Comparison of ENCODE assay signal across 29 cellular contexts in genomic region chrX:140343226-140343873, GRCh38.
DNase-seq lines count a peak whose midpoint lies in the region; ATAC-seq and TF ChIP-seq lines count a peak whose summit lies in the region.
"Had no signal": no experiment of that assay in that cellular context is flagged by ENCODE, and none has a peak within 500 bp of the region (broad histone marks: within the 10 kb centered on the region; RNA-seq: fewer than 3 reads in every experiment).

No MANE protein-coding gene starts in this region.

- no peaks in the 10 kb centered on the region for H3K4me1 ChIP-seq in foreskin keratinocyte
- H3K4me1 ChIP-seq in mesenchymal stem cell (ENCODE audit: control insufficient read depth, insufficient read depth, low read depth, low read length), result peaks cover 2% of the 10 kb centered on the region
- H3K4me1 ChIP-seq: lower lobe of right lung, transverse colon had no signal

- WGBS in mesenchymal stem cell, result 75% methylated on average over 3 of the region's 5 CpGs

- no peak overlapping the region for H2BK120ac ChIP-seq in mesenchymal stem cell (ENCODE audit: low read depth, low read length)

- TF ChIP-seq RAD21 in Ishikawa (IDR thresholded peaks at IDR 0.05; ENCODE audit: low read depth), result no peak

- no peaks in the 10 kb centered on the region for H3K79me1 ChIP-seq in mesenchymal stem cell (replicated peaks; ENCODE audit: low read length, poor library complexity, severe bottlenecking)

- H3K4me3 ChIP-seq in astrocyte of the cerebellum (ENCODE audit: low read depth, low read length) (no peak overlapping the region), mesenchymal stem cell (ENCODE audit: insufficient read depth in 1 of 2, low read depth in 1 of 2, low read length in 2 of 2) (no peak overlapping the region)
- H3K4me3 ChIP-seq: cardiac muscle cell, lower lobe of right lung, mucosa of descending colon, ovary, PC-9, smooth muscle cell, transverse colon had no signal

- H3K14ac ChIP-seq in mesenchymal stem cell (ENCODE audit: low read length in 2 of 2), result no peak overlapping the region

- H3K36me3 ChIP-seq in mesenchymal stem cell (ENCODE audit: control insufficient read depth in 1 of 2, insufficient read depth in 2 of 2, low read depth in 1 of 2, low read length in 2 of 2), result no peaks in the 10 kb centered on the region
- H3K36me3 ChIP-seq: cardiac muscle cell, lower lobe of right lung, ovary, transverse colon had no signal

- no peak for TF ChIP-seq EP300 in Ishikawa (IDR thresholded peaks at IDR 0.05; ENCODE audit: borderline replicate concordance)

- H3K27ac ChIP-seq in foreskin keratinocyte (no peak overlapping the region), mesenchymal stem cell (ENCODE audit: low read length, poor library complexity, severe bottlenecking) (no peak overlapping the region)
- H3K27ac ChIP-seq: cardiac muscle cell, KMS-11, lower lobe of right lung, ovary, PC-9, transverse colon had no signal

- no peaks in the 10 kb centered on the region for H3K36me3 Mint-ChIP-seq in activated naive CD4-positive, alpha-beta T cell treated with anti-CD3 and anti-CD28 coated beads, Interleukin-2, amount 10 ng/mL, durations not matched to agents 7 days and 5 days
- H3K36me3 Mint-ChIP-seq: CD8-positive, alpha-beta memory T cell; WTC11 had no signal

- H3K27me3 ChIP-seq in foreskin keratinocyte, result no peaks in the 10 kb centered on the region
- H3K27me3 ChIP-seq in mesenchymal stem cell (ENCODE audit: control insufficient read depth in 1 of 2, insufficient read depth in 1 of 2, low read length in 2 of 2), result no peaks in the 10 kb centered on the region
- H3K27me3 ChIP-seq: cardiac muscle cell, ovary, transverse colon had no signal

- no peak overlapping the region for H2BK12ac ChIP-seq in mesenchymal stem cell (ENCODE audit: low read length in 2 of 2)

- H3K23ac ChIP-seq in mesenchymal stem cell (ENCODE audit: low read length in 2 of 2), result no peak overlapping the region

- H2AK5ac ChIP-seq in mesenchymal stem cell (ENCODE audit: low read length, severe bottlenecking), result no peak overlapping the region

- H3K9me3 ChIP-seq in mesenchymal stem cell (ENCODE audit: control insufficient read depth, low read length), result no peaks in the 10 kb centered on the region
- H3K9me3 ChIP-seq: lower lobe of right lung, mucosa of descending colon, ovary, transverse colon had no signal

- no peak overlapping the region for H3K18ac ChIP-seq in mesenchymal stem cell (ENCODE audit: low read depth in 1 of 2, low read length in 2 of 2)

- no peaks in the 10 kb centered on the region for H3K9me3 Mint-ChIP-seq in activated naive CD4-positive, alpha-beta T cell treated with anti-CD3 and anti-CD28 coated beads, Interleukin-2, amount 10 ng/mL, durations not matched to agents 7 days and 5 days
- H3K9me3 Mint-ChIP-seq: activated CD4-positive, alpha-beta T cell treated with anti-CD3 and anti-CD28 coated beads, Interleukin-2, amount 10 ng/mL, durations not matched to agents 7 days and 5 days; activated T-cell treated with anti-CD3 and anti-CD28 coated beads, Interleukin-2, amount 50 U/mL, for 4 hours; nephron progenitor cell; WTC11 had no signal

- in situ Hi-C loops in Caki2 (cut with HindIII; ENCODE audit: low pct_unique_long_range_greater_than_20kb, low sequenced_read_pairs) (no loop called here), astrocyte of the cerebellum (cut with HindIII; ENCODE audit: low sequenced_read_pairs) (no loop called here)

- no peaks in the 10 kb centered on the region for H3K27me3 Mint-ChIP-seq in activated naive CD4-positive, alpha-beta T cell treated with anti-CD3 and anti-CD28 coated beads, Interleukin-2, amount 10 ng/mL, durations not matched to agents 7 days and 5 days
- H3K27me3 Mint-ChIP-seq: activated CD4-positive, alpha-beta T cell treated with anti-CD3 and anti-CD28 coated beads, Interleukin-2, amount 10 ng/mL, durations not matched to agents 7 days and 5 days; B cell had no signal

- DNase-seq in Caki2 (ENCODE audit: low read depth), result peak; percentile 75
- DNase-seq in astrocyte of the cerebellum (ENCODE audit: low read depth), result peak; percentile 23
- DNase-seq in foreskin keratinocyte, result peak; percentile 37 to 53
- DNase-seq in mesenchymal stem cell, result no peak
- no peak for DNase-seq in islet precursor cell
- no peak for DNase-seq in activated naive CD4-positive, alpha-beta T cell treated with anti-CD3 and anti-CD28 coated beads, Interleukin-2, amount 10 ng/mL, durations not matched to agents 7 days and 5 days
- DNase-seq in NCI-H1417 treated with DMSO at 0.1 percent for 48 hours (lab: John Stamatoyannopoulos, UW), result no peak
- DNase-seq: activated CD4-positive, alpha-beta T cell treated with anti-CD3 and anti-CD28 coated beads, Interleukin-2, amount 10 ng/mL, durations not matched to agents 7 days and 5 days; activated T-cell treated with anti-CD3 and anti-CD28 coated beads, Interleukin-2, amount 50 U/mL, for 4 hours; CD8-positive, alpha-beta memory T cell; lower lobe of right lung; NCI-H1694 treated with DMSO at 0.1 percent for 48 hours; NCI-H2171 treated with DMSO at 0.1 percent for 48 hours; NCI-H524; nephron progenitor cell; NK-92 treated with Interleukin-12 subunit alpha and Interleukin-12 subunit beta, amount 100 ng/mL, for 24 hours; ovary; PC-9; retina; stimulated activated CD4-positive, alpha-beta T cell treated with anti-CD3 and anti-CD28 coated beads, Interleukin-1b, Interleukin-23, amount 100 ng/mL, for 48 hours; transverse colon had no signal

- no peak overlapping the region for H4K8ac ChIP-seq in mesenchymal stem cell (ENCODE audit: low read length)

- no peak overlapping the region for H3K27ac Mint-ChIP-seq in activated naive CD4-positive, alpha-beta T cell treated with anti-CD3 and anti-CD28 coated beads, Interleukin-2, amount 10 ng/mL, durations not matched to agents 7 days and 5 days
- H3K27ac Mint-ChIP-seq: activated CD4-positive, alpha-beta T cell treated with anti-CD3 and anti-CD28 coated beads, Interleukin-2, amount 10 ng/mL, durations not matched to agents 7 days and 5 days; B cell; CD8-positive, alpha-beta memory T cell; nephron progenitor cell had no signal

- no peak for TF ChIP-seq CTCF in astrocyte of the cerebellum (IDR thresholded peaks at IDR 0.05; ENCODE audit: low read depth, low read length, missing control alignments)
- no peak for TF ChIP-seq CTCF in foreskin keratinocyte (conservative IDR thresholded peaks at IDR 0.05)

- no peak overlapping the region for H3K4ac ChIP-seq in mesenchymal stem cell (ENCODE audit: low read depth in 1 of 2, low read length in 2 of 2)

- no peak overlapping the region for H2BK15ac ChIP-seq in mesenchymal stem cell (ENCODE audit: low read depth, poor library complexity, severe bottlenecking)

- no peak overlapping the region for H3K9ac ChIP-seq in mesenchymal stem cell (ENCODE audit: low read length)
- H3K9ac ChIP-seq: KMS-11 had no signal

- H2BK5ac ChIP-seq in mesenchymal stem cell (ENCODE audit: low read depth, low read length, poor library complexity, severe bottlenecking), result no peak overlapping the region

- H3K4me1 Mint-ChIP-seq in activated naive CD4-positive, alpha-beta T cell treated with anti-CD3 and anti-CD28 coated beads, Interleukin-2, amount 10 ng/mL, durations not matched to agents 7 days and 5 days, result no peaks in the 10 kb centered on the region
- H3K4me1 Mint-ChIP-seq: activated CD4-positive, alpha-beta T cell treated with anti-CD3 and anti-CD28 coated beads, Interleukin-2, amount 10 ng/mL, durations not matched to agents 7 days and 5 days; B cell; CD8-positive, alpha-beta memory T cell; nephron progenitor cell had no signal

- H3K4me3 Mint-ChIP-seq in activated naive CD4-positive, alpha-beta T cell treated with anti-CD3 and anti-CD28 coated beads, Interleukin-2, amount 10 ng/mL, durations not matched to agents 7 days and 5 days, result no peak overlapping the region
- H3K4me3 Mint-ChIP-seq: activated CD4-positive, alpha-beta T cell treated with anti-CD3 and anti-CD28 coated beads, Interleukin-2, amount 10 ng/mL, durations not matched to agents 7 days and 5 days; activated T-cell treated with anti-CD3 and anti-CD28 coated beads, Interleukin-2, amount 50 U/mL, for 4 hours; B cell; CD8-positive, alpha-beta memory T cell; nephron progenitor cell; WTC11 had no signal

- H3K4me2 ChIP-seq in mesenchymal stem cell (ENCODE audit: low read length, poor library complexity, severe bottlenecking), result no peak overlapping the region
- H3K4me2 ChIP-seq: KMS-11, PC-9, smooth muscle cell had no signal

- no peak overlapping the region for H2AFZ ChIP-seq in mesenchymal stem cell (ENCODE audit: low read depth, low read length)
- H2AFZ ChIP-seq: PC-9 had no signal

- ATAC-seq in foreskin keratinocyte, result peak; percentile 46
- ATAC-seq: activated T-cell treated with anti-CD3 and anti-CD28 coated beads, Interleukin-2, amount 50 U/mL, for 4 hours; HCT116; lower lobe of right lung; mucosa of descending colon had no signal

- CTCF ChIA-PET in activated naive CD4-positive, alpha-beta T cell treated with anti-CD3 and anti-CD28 coated beads, Interleukin-2, amount 10 ng/mL, durations not matched to agents 7 days and 5 days (lab: Charles Lee), result no interaction called here

- H4K91ac ChIP-seq in mesenchymal stem cell (ENCODE audit: low read length), result no peak overlapping the region

TF ChIP-seq in Ishikawa, 13 proteins besides CTCF, POLR2A, EP300 and RAD21:
- peak; percentile 76 for TF ChIP-seq NFIC (IDR thresholded peaks at IDR 0.05)
- no peak for TF ChIP-seq EGR1 (IDR thresholded peaks at IDR 0.05)
TF ChIP-seq in Ishikawa: peak in this region for 1.

Comparison
In these comparisons a context has a peak if more than half of its experiments do, and no peak if none do; other contexts are left out.
1. DNase-seq: peak in Caki2 (single experiment), astrocyte of the cerebellum (single experiment) and foreskin keratinocyte (2 of 2); none in mesenchymal stem cell (single experiment), islet precursor cell (single experiment), activated naive CD4-positive, alpha-beta T cell treated with anti-CD3 and anti-CD28 coated beads, Interleukin-2, amount 10 ng/mL, durations not matched to agents 7 days and 5 days (single experiment) and NCI-H1417 treated with DMSO at 0.1 percent for 48 hours (single experiment).